17 cellular contexts compared by ENCODE assay signal in genomic region chr3:120101624-120102023, GRCh38. TPM values are rescaled to one million over a fixed set of nuclear protein-coding genes. Genes with fewer than 3 reads are reported as not detected.
DNase-seq lines count a peak whose midpoint lies in the region; ATAC-seq and TF ChIP-seq lines count a peak whose summit lies in the region.
"Had no signal": no experiment of that assay in that cellular context is flagged by ENCODE, and none has a peak within 500 bp of the region (broad histone marks: within the 10 kb centered on the region; RNA-seq: fewer than 3 reads in every experiment).

No MANE protein-coding gene starts in this region.

- H2BK5ac ChIP-seq in mesenchymal stem cell (ENCODE audit: low read depth, low read length, poor library complexity, severe bottlenecking) (no peak overlapping the region), mesendoderm (ENCODE audit: low read length) (no peak overlapping the region)

- WGBS in mesenchymal stem cell: 85% methylated on average over 2 of the region's 3 CpGs
- no CpG with 5 or more reads among the region's 3 CpGs for WGBS in mesendoderm (ENCODE audit: extremely low coverage, insufficient coverage, low lambda C conversion rate)

- peak overlapping the region; percentile 5 for H2BK120ac ChIP-seq in mesenchymal stem cell (ENCODE audit: low read depth, low read length)
- H2BK120ac ChIP-seq in mesendoderm (ENCODE audit: low read depth, low read length): no peak overlapping the region

- H3K4me1 ChIP-seq in cardiac muscle cell (ENCODE audit: low read depth): peaks cover 3% of the 10 kb centered on the region
- H3K4me1 ChIP-seq in RWPE2 (ENCODE audit: insufficient read depth, poor library complexity, severe bottlenecking): peaks cover 48% of the 10 kb centered on the region
- H3K4me1 ChIP-seq in mesenchymal stem cell (ENCODE audit: control insufficient read depth, insufficient read depth, low read depth, low read length): peaks cover 5% of the 10 kb centered on the region
- no peaks in the 10 kb centered on the region for H3K4me1 ChIP-seq in mesendoderm (ENCODE audit: control insufficient read depth, low read depth, low read length)
- H3K4me1 ChIP-seq: HAP-1 had no signal

- ATAC-seq in Right ventricle myocardium superior (ENCODE audit: poor library complexity) (no peak), HG02870 (IDR thresholded peaks at IDR 0.05; ENCODE audit: unreplicated experiment) (peak; percentile 54), RWPE2 (ENCODE audit: low read depth) (no peak)
- ATAC-seq: GM23338 had no signal

- H3K4me2 ChIP-seq in mesenchymal stem cell (ENCODE audit: low read length, poor library complexity, severe bottlenecking): no peak overlapping the region
- H3K4me2 ChIP-seq in mesendoderm (ENCODE audit: low read length): no peak overlapping the region
- H3K4me2 ChIP-seq: GM23338 had no signal

- TF ChIP-seq CTCF in cardiac muscle cell (IDR thresholded peaks at IDR 0.05; ENCODE audit: low read depth, low read length): no peak
- no peak for TF ChIP-seq CTCF in RWPE2 (IDR thresholded peaks at IDR 0.05; ENCODE audit: poor library complexity, severe bottlenecking)

- peaks cover 20% of the 10 kb centered on the region for H3K79me1 ChIP-seq in mesenchymal stem cell (replicated peaks; ENCODE audit: low read length, poor library complexity, severe bottlenecking)
- peaks cover 5% of the 10 kb centered on the region for H3K79me1 ChIP-seq in mesendoderm (ENCODE audit: low read length)

- no peaks in the 10 kb centered on the region for H3K27me3 ChIP-seq in cardiac muscle cell
- no peaks in the 10 kb centered on the region for H3K27me3 ChIP-seq in RWPE2 (ENCODE audit: insufficient read depth, poor library complexity, severe bottlenecking)
- H3K27me3 ChIP-seq in mesenchymal stem cell (ENCODE audit: control insufficient read depth in 1 of 2, insufficient read depth in 1 of 2, low read length in 2 of 2): no peaks in the 10 kb centered on the region
- no peaks in the 10 kb centered on the region for H3K27me3 ChIP-seq in mesendoderm (ENCODE audit: insufficient read depth, low read length, poor library complexity)

- peak overlapping the region; percentile 9 for H3K27ac ChIP-seq in cardiac muscle cell
- peak overlapping the region; percentile 97 for H3K27ac ChIP-seq in RWPE2 (ENCODE audit: poor library complexity, severe bottlenecking)
- no peak overlapping the region for H3K27ac ChIP-seq in mesenchymal stem cell (ENCODE audit: low read length, poor library complexity, severe bottlenecking)
- H3K27ac ChIP-seq in mesendoderm (ENCODE audit: low read depth, low read length): no peak overlapping the region
- H3K27ac ChIP-seq: BLaER1 treated with 17β-estradiol and CSF1 and Interleukin-3, amounts not matched to agents 10 nM and 100 nM had no signal

- DNase-seq in cardiac muscle cell (ENCODE audit: low read depth in 1 of 2, low spot score in 1 of 2): no peak
- no peak for DNase-seq in Right ventricle myocardium superior
- no peak for DNase-seq in RWPE2 (ENCODE audit: low spot score)
- DNase-seq in mesenchymal stem cell: no peak
- DNase-seq in stimulated activated CD4-positive, alpha-beta T cell treated with anti-CD3 and anti-CD28 coated beads, Interleukin-4, amount 100 ng/mL, for 1 hour: no peak
- no peak for DNase-seq in OCI-M1 (lab: John Stamatoyannopoulos, UW)
- no peak for DNase-seq in mesendoderm
- DNase-seq: 8988T; CD4-positive, alpha-beta memory T cell; KBM-7; NCI-H2171; NCI-H526; SIG-M5 had no signal

- no peak overlapping the region for H3K14ac ChIP-seq in mesenchymal stem cell (ENCODE audit: low read length in 2 of 2)

- H3K23ac ChIP-seq in mesenchymal stem cell (ENCODE audit: low read length in 2 of 2) (no peak overlapping the region), mesendoderm (ENCODE audit: low read length) (no peak overlapping the region)

- no peak overlapping the region for H2BK12ac ChIP-seq in mesenchymal stem cell (ENCODE audit: low read length in 2 of 2)

- H3K36me3 ChIP-seq in cardiac muscle cell (no peaks in the 10 kb centered on the region), RWPE2 (ENCODE audit: low read depth) (peaks cover 25% of the 10 kb centered on the region), mesenchymal stem cell (ENCODE audit: control insufficient read depth in 1 of 2, insufficient read depth in 2 of 2, low read depth in 1 of 2, low read length in 2 of 2) (peaks cover 2 to 20% of the 10 kb centered on the region in 2 experiments), mesendoderm (ENCODE audit: control insufficient read depth, insufficient read depth, low read length) (no peaks in the 10 kb centered on the region)

- H3K9ac ChIP-seq in mesenchymal stem cell (ENCODE audit: low read length): no peak overlapping the region
- no peak overlapping the region for H3K9ac ChIP-seq in mesendoderm (ENCODE audit: low read length)
- H3K9ac ChIP-seq: BLaER1 treated with 17β-estradiol and CSF1 and Interleukin-3, amounts not matched to agents 10 nM and 100 nM had no signal

- H4K8ac ChIP-seq in mesenchymal stem cell (ENCODE audit: low read length) (no peak overlapping the region), mesendoderm (ENCODE audit: low read depth, low read length) (no peak overlapping the region)

- intact Hi-C loops in Right ventricle myocardium superior (cut with DNase I): no loop called here

- H3K56ac ChIP-seq in mesendoderm (ENCODE audit: low read length): no peak overlapping the region

- H3K4ac ChIP-seq in mesenchymal stem cell (ENCODE audit: low read depth in 1 of 2, low read length in 2 of 2) (no peak overlapping the region), mesendoderm (ENCODE audit: low read depth, low read length) (no peak overlapping the region)

- no peak overlapping the region for H4K91ac ChIP-seq in mesenchymal stem cell (ENCODE audit: low read length)

- H3K9me3 ChIP-seq in cardiac muscle cell (ENCODE audit: low read depth): no peaks in the 10 kb centered on the region
- no peaks in the 10 kb centered on the region for H3K9me3 ChIP-seq in RWPE2 (ENCODE audit: severe bottlenecking)
- no peaks in the 10 kb centered on the region for H3K9me3 ChIP-seq in mesenchymal stem cell (ENCODE audit: control insufficient read depth, low read length)
- H3K9me3 ChIP-seq: HAP-1 had no signal

- no peak overlapping the region for H2AK5ac ChIP-seq in mesenchymal stem cell (ENCODE audit: low read length, severe bottlenecking)
- H2AK5ac ChIP-seq in mesendoderm (ENCODE audit: low read length): no peak overlapping the region

- H4K5ac ChIP-seq in mesendoderm (ENCODE audit: low read length): no peak overlapping the region

- H2BK15ac ChIP-seq in mesenchymal stem cell (ENCODE audit: low read depth, poor library complexity, severe bottlenecking) (no peak overlapping the region), mesendoderm (replicated peaks; ENCODE audit: low read depth) (no peak overlapping the region)

- no peak overlapping the region for H3K4me3 ChIP-seq in cardiac muscle cell
- no peak overlapping the region for H3K4me3 ChIP-seq in RWPE2 (ENCODE audit: severe bottlenecking)
- H3K4me3 ChIP-seq in mesenchymal stem cell (ENCODE audit: insufficient read depth in 1 of 2, low read depth in 1 of 2, low read length in 2 of 2): no peak overlapping the region
- no peak overlapping the region for H3K4me3 ChIP-seq in mesendoderm (ENCODE audit: low read length)
- H3K4me3 ChIP-seq: BLaER1 treated with 17β-estradiol and CSF1 and Interleukin-3, amounts not matched to agents 10 nM and 100 nM; GM23338; HAP-1 had no signal

- peaks cover 4% of the 10 kb centered on the region for H3K79me2 ChIP-seq in mesendoderm (ENCODE audit: control insufficient read depth, insufficient read depth, low read length)

- no peak overlapping the region for H3K18ac ChIP-seq in mesenchymal stem cell (ENCODE audit: low read depth in 1 of 2, low read length in 2 of 2)
- no peak overlapping the region for H3K18ac ChIP-seq in mesendoderm (ENCODE audit: low read length)

- H2AFZ ChIP-seq in mesenchymal stem cell (ENCODE audit: low read depth, low read length): no peak overlapping the region
- H2AFZ ChIP-seq: GM23338 had no signal

RNA-seq across cellular contexts. Expression of gene GSK3B, which starts 7.4 kb away (rescaled TPM):
- 28.0 and 48.3 TPM in 2 replicates for total RNA-seq in cardiac muscle cell
- 20.4 and 25.5 TPM in 2 replicates for polyA plus RNA-seq in cardiac muscle cell
- 35.0 TPM for total RNA-seq in Right ventricle myocardium superior
- polyA plus RNA-seq in mesenchymal stem cell (2013, experiment 1 of 2): 61.0 TPM
- 59.5 TPM for polyA plus RNA-seq in mesenchymal stem cell (2013, experiment 2 of 2)
- 41.0 TPM for polyA plus RNA-seq in mesendoderm (2013, experiment 1 of 2)
- 43.6 TPM for polyA plus RNA-seq in mesendoderm (2013, experiment 2 of 2)

Comparison
In these comparisons a context has a peak if more than half of its experiments do, and no peak if none do; other contexts are left out.
1. H3K27ac ChIP-seq: peak in cardiac muscle cell (single experiment) and RWPE2 (single experiment); none in mesenchymal stem cell (single experiment) and mesendoderm (single experiment).